Comparison of ENCODE assay signal across 8 cellular contexts in the genomic region with DNA sequence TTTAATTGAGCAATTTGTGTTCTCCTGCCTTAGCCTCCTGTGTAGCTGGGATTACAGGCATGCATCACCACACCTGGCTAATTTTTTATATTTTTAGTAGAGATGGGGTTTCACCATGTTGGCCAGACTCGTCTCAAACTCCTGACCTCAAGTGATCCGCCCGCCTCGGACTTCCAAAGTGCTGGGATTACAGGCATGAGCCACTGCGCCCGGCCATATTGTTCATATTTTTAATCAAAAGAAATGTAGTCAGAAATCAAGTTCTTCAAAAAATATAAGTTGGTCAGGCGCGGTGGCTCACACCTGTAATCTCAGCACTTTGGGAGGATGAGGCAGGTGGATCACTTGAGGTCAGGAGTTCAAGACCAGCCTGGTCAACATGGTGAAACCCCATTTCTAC. TPM values are rescaled to one million over a fixed set of nuclear protein-coding genes. Genes with fewer than 3 reads are reported as not detected.
"Had no signal": no experiment of that assay in that cellular context is flagged by ENCODE, and none has a peak within 500 bp of the region (broad histone marks: within the 10 kb centered on the region; RNA-seq: fewer than 3 reads in every experiment).

No MANE protein-coding gene starts in this region.

RNA-seq across cellular contexts. Expression of a gene that starts 47.6 kb away (rescaled TPM):
- total RNA-seq: activated naive CD4-positive, alpha-beta T cell treated with anti-CD3 and anti-CD28 coated beads for 36 hours; activated naive CD8-positive, alpha-beta T cell treated with anti-CD3 and anti-CD28 coated beads for 36 hours; activated naive CD8-positive, alpha-beta T cell treated with anti-CD3 and anti-CD28 coated beads, Interleukin-2, amount 10 ng/mL, durations not matched to agents 7 days and 5 days; activated T-cell treated with anti-CD3 and anti-CD28 coated beads, Interleukin-2, amount 50 U/mL, for 72 hours; activated T-helper 1 cell treated with anti-CD3 and anti-CD28 coated beads, Interleukin-12 subunit alpha, Interleukin-12 subunit beta, Interleukin-2, Interleukin-4 antibody, amounts not matched to agents 30 ng/mL and 10 ng/mL and 1 ng/mL, durations not matched to agents 14 hours and 24 hours and 36 hours; activated T-helper 17 cell treated with anti-CD3 and anti-CD28 coated beads, Interleukin-2, amount 50 U/mL, for 72 hours; activated T-helper 2 cell treated with anti-CD3 and anti-CD28 coated beads, Interferon-gamma antibody, Interleukin-2, Interleukin-4, amounts not matched to agents 10 μg/mL and 5 μg/mL and 100 μg/mL, durations not matched to agents 14 hours and 24 hours and 36 hours; astrocyte had no signal
